2 cellular contexts compared by ENCODE assay signal in genomic region chr20:43570496-43570895, GRCh38.
A peak's percentile ranks its signal among the peaks of the same experiment; 100 is the strongest.
TF ChIP-seq lines count a peak whose summit lies in the region.

No MANE protein-coding gene starts in this region.

TF ChIP-seq in liver, 16 proteins besides CTCF, POLR2A, EP300 and RAD21:
- TF ChIP-seq FOXA1 (IDR thresholded peaks at IDR 0.05) (no peak), HNF4A (conservative IDR thresholded peaks at IDR 0.05) (peak; percentile 36 to 37), SP1 (IDR thresholded peaks at IDR 0.05) (no peak), ZBTB33 (IDR thresholded peaks at IDR 0.05) (no peak), HNF4G (IDR thresholded peaks at IDR 0.05) (no peak), FOXA2 (IDR thresholded peaks at IDR 0.05) (no peak), RXRA (IDR thresholded peaks at IDR 0.05) (peak in 1 of 2 donors; percentile 6)
- TF ChIP-seq, protein P1, sequence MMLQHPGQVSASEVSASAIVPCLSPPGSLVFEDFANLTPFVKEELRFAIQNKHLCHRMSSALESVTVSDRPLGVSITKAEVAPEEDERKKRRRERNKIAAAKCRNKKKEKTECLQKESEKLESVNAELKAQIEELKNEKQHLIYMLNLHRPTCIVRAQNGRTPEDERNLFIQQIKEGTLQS (IDR thresholded peaks at IDR 0.05), result no peak
TF ChIP-seq in liver: peak in this region for 2.

TF ChIP-seq in HepG2, 621 proteins besides CTCF, POLR2A, EP300 and RAD21:
- TF ChIP-seq ZBTB2 (CRISPR knock-in tag; IDR thresholded peaks at IDR 0.05; ENCODE audit: low read depth) (no peak), ZNF564 (CRISPR knock-in tag; IDR thresholded peaks at IDR 0.05) (no peak), ZNF552 (CRISPR knock-in tag; IDR thresholded peaks at IDR 0.05; ENCODE audit: borderline replicate concordance) (no peak), ZBTB33 (CRISPR knock-in tag; IDR thresholded peaks at IDR 0.05) (no peak), NR2C2 (CRISPR knock-in tag; IDR thresholded peaks at IDR 0.05; ENCODE audit: borderline replicate concordance) (no peak), BRD4 (CRISPR knock-in tag; IDR thresholded peaks at IDR 0.05) (no peak), FIP1L1 (IDR thresholded peaks at IDR 0.05; ENCODE audit: borderline replicate concordance, insufficient read depth, low read depth, low read length) (no peak), PRPF4 (IDR thresholded peaks at IDR 0.05; ENCODE audit: low read depth, low read length, poor library complexity, severe bottlenecking) (no peak)
- TF ChIP-seq, protein P2, sequence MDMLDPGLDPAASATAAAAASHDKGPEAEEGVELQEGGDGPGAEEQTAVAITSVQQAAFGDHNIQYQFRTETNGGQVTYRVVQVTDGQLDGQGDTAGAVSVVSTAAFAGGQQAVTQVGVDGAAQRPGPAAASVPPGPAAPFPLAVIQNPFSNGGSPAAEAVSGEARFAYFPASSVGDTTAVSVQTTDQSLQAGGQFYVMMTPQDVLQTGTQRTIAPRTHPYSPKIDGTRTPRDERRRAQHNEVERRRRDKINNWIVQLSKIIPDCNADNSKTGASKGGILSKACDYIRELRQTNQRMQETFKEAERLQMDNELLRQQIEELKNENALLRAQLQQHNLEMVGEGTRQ (IDR thresholded peaks at IDR 0.05; ENCODE audit: low read depth, low read length), result no peak
- TF ChIP-seq, protein P2 (CRISPR knock-in tag; IDR thresholded peaks at IDR 0.05; ENCODE audit: borderline replicate concordance), result no peak
